Comparison of ENCODE assay signal across 32 cellular contexts in genomic region chr17:57751971-57752905, GRCh38. TPM values are rescaled to one million over a fixed set of nuclear protein-coding genes. Genes with fewer than 3 reads are reported as not detected.
A peak's percentile ranks its signal among the peaks of the same experiment; 100 is the strongest.
DNase-seq lines count a peak whose midpoint lies in the region; ATAC-seq and TF ChIP-seq lines count a peak whose summit lies in the region.
"Had no signal": no experiment of that assay in that cellular context is flagged by ENCODE, and none has a peak within 500 bp of the region (broad histone marks: within the 10 kb centered on the region; RNA-seq: fewer than 3 reads in every experiment).

No MANE protein-coding gene starts in this region.

- no peaks in the 10 kb centered on the region for H3K79me2 ChIP-seq in SK-N-SH (ENCODE audit: insufficient read depth)

- peaks cover 6% of the 10 kb centered on the region; the same call in 1 of the 2 replicates for H3K27me3 ChIP-seq in SK-N-SH (ENCODE audit: insufficient read depth)
- H3K27me3 ChIP-seq: left lung had no signal

- 0 out of 2 replicates have a peak, but pooled peaks have one; percentile 3 for TF ChIP-seq RAD21 in SK-N-SH (IDR thresholded peaks at IDR 0.05; ENCODE audit: low read length)

- DNase-seq in NCI-H82 (lab: John Stamatoyannopoulos, UW) (peak; percentile 74), NCI-H82 treated with DMSO at 0.1 percent for 48 hours (lab: John Stamatoyannopoulos, UW; ENCODE audit: unreplicated experiment) (no peak), SK-N-SH (peak; percentile 63), islet precursor cell (peak; percentile 99), DMS114 treated with DMSO at 0.1 percent for 48 hours (lab: John Stamatoyannopoulos, UW; ENCODE audit: unreplicated experiment) (no peak), NCI-H2107 (lab: John Stamatoyannopoulos, UW) (no peak), mucosa of descending colon (no peak)
- DNase-seq: 8988T; activated CD4-positive, alpha-beta T cell treated with anti-CD3 and anti-CD28 coated beads, Interleukin-2, amount 50 U/mL, for 1 hour; activated CD8-positive, alpha-beta memory T cell treated with anti-CD3 and anti-CD28 coated beads, Interleukin-2, amount 10 ng/mL, durations not matched to agents 7 days and 5 days; activated naive CD4-positive, alpha-beta T cell treated with anti-CD3 and anti-CD28 coated beads, Interleukin-2, amount 10 ng/mL, durations not matched to agents 7 days and 5 days; activated T-cell treated with anti-CD3 and anti-CD28 coated beads, Interleukin-2, amount 50 U/mL, for 72 hours; GF-D8; hippocampal formation; immature natural killer cell; left lung; NCI-H1417; NCI-H2081 treated with DMSO at 0.1 percent for 48 hours; SIG-M5; stomach; T-helper 17 cell; tibial artery had no signal

- H4K20me1 ChIP-seq in SK-N-SH (ENCODE audit: insufficient read depth) = no peaks in the 10 kb centered on the region

- ATAC-seq in HG02973 (IDR thresholded peaks at IDR 0.05; ENCODE audit: unreplicated experiment) = no peak
- ATAC-seq in mucosa of descending colon = no peak
- ATAC-seq: activated CD8-positive, alpha-beta memory T cell treated with anti-CD3 and anti-CD28 coated beads, Interleukin-2, amount 10 ng/mL, durations not matched to agents 7 days and 5 days; activated T-cell treated with anti-CD3 and anti-CD28 coated beads, Interleukin-2, amount 50 U/mL, for 72 hours; left lung; Panc1; T-helper 17 cell had no signal

- intact Hi-C loops in mucosa of descending colon (cut with DNase I, micrococcal nuclease) = loop anchor here in 1 of 2 donors (10.0 kb wide), 1 partner anchor 617 kb away; no protein-coding TSS in a partner anchor

- TF ChIP-seq CTCF in SK-N-SH (IDR thresholded peaks at IDR 0.05) = no peak
- no peak for TF ChIP-seq CTCF in mucosa of descending colon (IDR thresholded peaks at IDR 0.05)

- peak overlapping the region in 1 of 2 experiments; percentile 98; a peak in 2 of 4 replicates for H3K27ac ChIP-seq in SK-N-SH (ENCODE audit: low read depth in 2 of 2, low read length in 1 of 2)
- H3K27ac ChIP-seq: coronary artery, esophagus muscularis mucosa, left lung, stomach, tibial artery, VCaP had no signal

- CTCF ChIA-PET in SK-N-SH (lab: Yijun Ruan, JAX) = interaction anchor here (0.6 to 9.4 kb wide), 17 partner anchors 9 to 1329 kb away, joined by 3 to 117 read pairs (median 4); no protein-coding TSS in a partner anchor

- no peak overlapping the region for H3K9ac ChIP-seq in SK-N-SH

- no peak overlapping the region for H3K4me2 ChIP-seq in SK-N-SH

- no peaks in the 10 kb centered on the region for H3F3A ChIP-seq in SK-N-SH (replicated peaks; ENCODE audit: insufficient read depth)

- no peaks in the 10 kb centered on the region for H3K9me2 ChIP-seq in SK-N-SH

- 52% methylated on average over 9 of the region's 9 CpGs for WGBS in SK-N-SH (ENCODE audit: low lambda C conversion rate)

- H3K4me1 ChIP-seq in SK-N-SH (ENCODE audit: control insufficient read depth in 1 of 2, insufficient read depth in 2 of 2, low read depth in 1 of 2, low read length in 1 of 2) (peaks cover 0 to 58% of the 10 kb centered on the region in 2 experiments; a peak in 2 of 4 replicates), mucosa of descending colon (ENCODE audit: low read depth) (no peaks in the 10 kb centered on the region)
- H3K4me1 ChIP-seq: tibial artery had no signal

- H3K4me3 ChIP-seq in SK-N-SH (ENCODE audit: low read depth in 2 of 2, low read length in 1 of 2) (no peak overlapping the region), mucosa of descending colon (no peak overlapping the region)
- H3K4me3 ChIP-seq: coronary artery, esophagus muscularis mucosa, left lung, stomach, tibial artery had no signal

- peak in 1 of 2 experiments; percentile 88; a peak in 2 of 4 replicates for TF ChIP-seq EP300 in SK-N-SH (IDR thresholded peaks at IDR 0.05; ENCODE audit: borderline replicate concordance in 1 of 2, low read depth in 1 of 2, low read length in 1 of 2)

- POLR2A ChIA-PET in SK-N-SH (lab: Yijun Ruan, JAX) = interaction anchor here (0.7 to 2.9 kb wide), 14 partner anchors 10 to 668 kb away, joined by 3 to 30 read pairs (median 4); no protein-coding TSS in a partner anchor

- H3K9me3 ChIP-seq in SK-N-SH = no peaks in the 10 kb centered on the region
- H3K9me3 ChIP-seq in mucosa of descending colon = no peaks in the 10 kb centered on the region
- H3K9me3 ChIP-seq: esophagus muscularis mucosa, left lung, stomach, tibial artery had no signal

- H3K36me3 ChIP-seq in SK-N-SH (replicated peaks in 1 of 2; ENCODE audit: control insufficient read depth in 1 of 2, insufficient read depth in 2 of 2, low read length in 1 of 2) (no peaks in the 10 kb centered on the region), mucosa of descending colon (ENCODE audit: low read depth) (no peaks in the 10 kb centered on the region)
- H3K36me3 ChIP-seq: esophagus muscularis mucosa, left lung, stomach, tibial artery had no signal

- no peak overlapping the region for H2AFZ ChIP-seq in SK-N-SH (ENCODE audit: low read depth)

TF ChIP-seq in SK-N-SH, 30 proteins besides CTCF, POLR2A, EP300 and RAD21 (continues in another document):
- TF ChIP-seq MAX (IDR thresholded peaks at IDR 0.05; ENCODE audit: low read depth) (no peak), GABPA (IDR thresholded peaks at IDR 0.05; ENCODE audit: low read depth) (no peak), TCF12 (IDR thresholded peaks at IDR 0.05) (no peak), SIN3A (IDR thresholded peaks at IDR 0.05; ENCODE audit: borderline replicate concordance, low read depth, low read length) (no peak), SMC3 (IDR thresholded peaks at IDR 0.05; ENCODE audit: low read depth, low read length) (peak; percentile 8; the same call in 1 of the 2 replicates), JUND (IDR thresholded peaks at IDR 0.05) (no peak), PBX3 (IDR thresholded peaks at IDR 0.05) (no peak), YY1 (IDR thresholded peaks at IDR 0.05; ENCODE audit: low read depth) (no peak), MXI1 (IDR thresholded peaks at IDR 0.05; ENCODE audit: low read depth, low read length) (0 out of 2 replicates have a peak, but pooled peaks have one; percentile 16), GATA2 (CRISPR knock-in tag; IDR thresholded peaks at IDR 0.05) (peak; percentile 47; the same call in 1 of the 2 replicates), NFIC (IDR thresholded peaks at IDR 0.05; ENCODE audit: borderline replicate concordance) (no peak), NRF1 (IDR thresholded peaks at IDR 0.05; ENCODE audit: low read depth, low read length) (no peak), RFX5 (IDR thresholded peaks at IDR 0.05; ENCODE audit: low read length) (no peak), FOSL2 (IDR thresholded peaks at IDR 0.05; ENCODE audit: borderline replicate concordance, low read depth) (no peak), POLR2AphosphoS5 (IDR thresholded peaks at IDR 0.05; ENCODE audit: low read depth, low read length) (no peak), CHD2 (IDR thresholded peaks at IDR 0.05; ENCODE audit: low read length, partially characterized antibody) (peak; percentile 37), EZH2phosphoT487 (IDR thresholded peaks at IDR 0.05; ENCODE audit: borderline replicate concordance, low read depth) (no peak), MEF2A (IDR thresholded peaks at IDR 0.05; ENCODE audit: borderline replicate concordance, low read depth) (no peak), FOXM1 (IDR thresholded peaks at IDR 0.05; ENCODE audit: low read depth) (no peak), TAF1 (IDR thresholded peaks at IDR 0.05; ENCODE audit: borderline replicate concordance, low read depth, low read length) (no peak), TEAD4 (IDR thresholded peaks at IDR 0.05; ENCODE audit: borderline replicate concordance, insufficient read depth) (no peak)
- TF ChIP-seq, protein P1, sequence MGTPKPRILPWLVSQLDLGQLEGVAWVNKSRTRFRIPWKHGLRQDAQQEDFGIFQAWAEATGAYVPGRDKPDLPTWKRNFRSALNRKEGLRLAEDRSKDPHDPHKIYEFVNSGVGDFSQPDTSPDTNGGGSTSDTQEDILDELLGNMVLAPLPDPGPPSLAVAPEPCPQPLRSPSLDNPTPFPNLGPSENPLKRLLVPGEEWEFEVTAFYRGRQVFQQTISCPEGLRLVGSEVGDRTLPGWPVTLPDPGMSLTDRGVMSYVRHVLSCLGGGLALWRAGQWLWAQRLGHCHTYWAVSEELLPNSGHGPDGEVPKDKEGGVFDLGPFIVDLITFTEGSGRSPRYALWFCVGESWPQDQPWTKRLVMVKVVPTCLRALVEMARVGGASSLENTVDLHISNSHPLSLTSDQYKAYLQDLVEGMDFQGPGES (IDR thresholded peaks at IDR 0.05; ENCODE audit: low read depth, low read length) = no peak
- TF ChIP-seq, protein P2, sequence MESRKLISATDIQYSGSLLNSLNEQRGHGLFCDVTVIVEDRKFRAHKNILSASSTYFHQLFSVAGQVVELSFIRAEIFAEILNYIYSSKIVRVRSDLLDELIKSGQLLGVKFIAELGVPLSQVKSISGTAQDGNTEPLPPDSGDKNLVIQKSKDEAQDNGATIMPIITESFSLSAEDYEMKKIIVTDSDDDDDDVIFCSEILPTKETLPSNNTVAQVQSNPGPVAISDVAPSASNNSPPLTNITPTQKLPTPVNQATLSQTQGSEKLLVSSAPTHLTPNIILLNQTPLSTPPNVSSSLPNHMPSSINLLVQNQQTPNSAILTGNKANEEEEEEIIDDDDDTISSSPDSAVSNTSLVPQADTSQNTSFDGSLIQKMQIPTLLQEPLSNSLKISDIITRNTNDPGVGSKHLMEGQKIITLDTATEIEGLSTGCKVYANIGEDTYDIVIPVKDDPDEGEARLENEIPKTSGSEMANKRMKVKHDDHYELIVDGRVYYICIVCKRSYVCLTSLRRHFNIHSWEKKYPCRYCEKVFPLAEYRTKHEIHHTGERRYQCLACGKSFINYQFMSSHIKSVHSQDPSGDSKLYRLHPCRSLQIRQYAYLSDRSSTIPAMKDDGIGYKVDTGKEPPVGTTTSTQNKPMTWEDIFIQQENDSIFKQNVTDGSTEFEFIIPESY (IDR thresholded peaks at IDR 0.05; ENCODE audit: borderline replicate concordance, low read depth) = no peak

RNA-seq across cellular contexts. Expression of gene CCDC182, which starts 7.1 kb away (rescaled TPM):
- polyA plus RNA-seq in SK-N-SH (2012; rRNA removed) = not detected in 2 replicates
- polyA plus RNA-seq in SK-N-SH (2012; cell fraction: cytosol; rRNA removed) = not detected in 2 replicates
- polyA plus RNA-seq in SK-N-SH (2012; cell fraction: nucleus; rRNA removed) = not detected in 2 replicates
- total RNA-seq in mucosa of descending colon = not detected
- total RNA-seq: activated CD8-positive, alpha-beta memory T cell treated with anti-CD3 and anti-CD28 coated beads, Interleukin-2, amount 10 ng/mL, durations not matched to agents 7 days and 5 days; activated T-cell treated with anti-CD3 and anti-CD28 coated beads, Interleukin-2, amount 50 U/mL, for 72 hours; esophagus muscularis mucosa; frontal cortex; H1; left lung; mesothelial cell of epicardium; NCI-H460; progenitor cell of endocrine pancreas; stomach; T-helper 17 cell had no signal
- polyA plus RNA-seq: H1, immature natural killer cell, stomach had no signal

Comparison
In these comparisons a context has a peak if more than half of its experiments do, and no peak if none do; other contexts are left out.
1. DNase-seq: peak in NCI-H82 (single experiment), SK-N-SH (single experiment) and islet precursor cell (single experiment); none in NCI-H82 treated with DMSO at 0.1 percent for 48 hours (single experiment), DMS114 treated with DMSO at 0.1 percent for 48 hours (single experiment), NCI-H2107 (single experiment) and mucosa of descending colon (0 of 3).